27 cellular contexts compared by ENCODE assay signal in the genomic region with DNA sequence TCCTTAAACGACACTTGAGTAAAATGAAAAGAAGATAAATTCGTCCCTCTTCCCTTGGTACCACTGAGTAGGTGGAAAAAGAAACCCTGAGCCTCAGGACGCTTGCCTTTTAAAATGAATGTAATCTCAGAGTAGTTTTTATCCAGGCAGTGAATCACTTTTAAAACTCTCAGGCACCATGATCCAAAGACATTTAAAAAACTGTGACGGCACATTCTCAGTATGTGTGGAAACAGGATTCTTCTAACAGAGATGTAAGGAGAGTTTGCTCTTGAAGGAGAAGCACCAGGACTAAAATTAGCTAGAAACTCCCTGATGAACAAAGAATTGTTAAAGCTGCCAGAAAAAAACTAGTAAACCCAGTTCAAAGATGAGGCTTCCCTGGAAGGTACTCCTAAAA.
A peak's percentile ranks its signal among the peaks of the same experiment; 100 is the strongest.
DNase-seq lines count a peak whose midpoint lies in the region; ATAC-seq and TF ChIP-seq lines count a peak whose summit lies in the region.
"Had no signal": no experiment of that assay in that cellular context is flagged by ENCODE, and none has a peak within 500 bp of the region (broad histone marks: within the 10 kb centered on the region; RNA-seq: fewer than 3 reads in every experiment).

No MANE protein-coding gene starts in this region.

- no peaks in the 10 kb centered on the region for H3K27me3 Mint-ChIP-seq in activated naive CD4-positive, alpha-beta T cell treated with anti-CD3 and anti-CD28 coated beads, Interleukin-2, amount 50 U/mL, for 24 hours
- H3K27me3 Mint-ChIP-seq: CD4-positive, alpha-beta memory T cell had no signal

- H3K27ac Mint-ChIP-seq in activated naive CD4-positive, alpha-beta T cell treated with anti-CD3 and anti-CD28 coated beads, Interleukin-2, amount 50 U/mL, for 24 hours: peak overlapping the region; percentile 2
- H3K27ac Mint-ChIP-seq: H9, HFFc6 had no signal

- peaks cover 11 to 34% of the 10 kb centered on the region in 2 donors for H3K4me1 ChIP-seq in gastrocnemius medialis
- H3K4me1 ChIP-seq: Caco-2 had no signal

- H3K27ac ChIP-seq in gastrocnemius medialis: peak overlapping the region; percentile 25 to 68 (median 46)
- H3K27ac ChIP-seq: BLaER1 treated with 17β-estradiol and CSF1 and Interleukin-3, amounts not matched to agents 10 nM and 100 nM; HL-60 had no signal

- no peaks in the 10 kb centered on the region for H3K9me3 ChIP-seq in gastrocnemius medialis
- H3K9me3 ChIP-seq: BLaER1 treated with 17β-estradiol and CSF1 and Interleukin-3, amounts not matched to agents 10 nM and 100 nM; Caco-2 had no signal

- no peak overlapping the region for H3K4me3 ChIP-seq in gastrocnemius medialis
- H3K4me3 ChIP-seq: BLaER1 treated with 17β-estradiol and CSF1 and Interleukin-3, amounts not matched to agents 10 nM and 100 nM; K562 had no signal

- H3K4me1 Mint-ChIP-seq in activated naive CD4-positive, alpha-beta T cell treated with anti-CD3 and anti-CD28 coated beads, Interleukin-2, amount 50 U/mL, for 24 hours: peaks cover 6% of the 10 kb centered on the region
- H3K4me1 Mint-ChIP-seq: CD4-positive, alpha-beta memory T cell; H9 had no signal

- no peak overlapping the region for H3K4me3 Mint-ChIP-seq in activated naive CD4-positive, alpha-beta T cell treated with anti-CD3 and anti-CD28 coated beads, Interleukin-2, amount 50 U/mL, for 24 hours
- H3K4me3 Mint-ChIP-seq: CD4-positive, alpha-beta memory T cell; H9; HFFc6 had no signal

- no peak for TF ChIP-seq CTCF in gastrocnemius medialis (IDR thresholded peaks at IDR 0.05 in 4 of 5, conservative IDR thresholded peaks at IDR 0.05 in 1 of 5)

- peaks cover 18% of the 10 kb centered on the region for H3K36me3 Mint-ChIP-seq in activated naive CD4-positive, alpha-beta T cell treated with anti-CD3 and anti-CD28 coated beads, Interleukin-2, amount 50 U/mL, for 24 hours

- no peak for TF ChIP-seq POLR2A in gastrocnemius medialis (IDR thresholded peaks at IDR 0.05)

- DNase-seq in activated naive CD4-positive, alpha-beta T cell treated with anti-CD3 and anti-CD28 coated beads, Interleukin-2, amount 50 U/mL, for 16 hours: no peak
- DNase-seq in fibroblast of gingiva (ENCODE audit: low read depth): peak; percentile 23
- no peak for DNase-seq in gastrocnemius medialis
- no peak for DNase-seq in inferior parietal cortex (ENCODE audit: extremely low spot score)
- DNase-seq in NCI-H146 treated with DMSO at 0.1 percent for 48 hours (lab: John Stamatoyannopoulos, UW; ENCODE audit: unreplicated experiment): no peak
- DNase-seq: 8988T; Caco-2; CD4-positive, alpha-beta memory T cell; DMS 273 treated with DMSO at 0.1 percent for 48 hours; DND-41; H9; HFFc6; NCI-H1092 treated with DMSO at 0.1 percent for 48 hours; NCI-H1436 treated with DMSO at 0.1 percent for 48 hours; NCI-H2029; NCI-H226; NCI-H510A treated with DMSO at 0.1 percent for 48 hours; NCI-H774; SIG-M5 had no signal

- in situ Hi-C loops in gastrocnemius medialis (cut with MboI; ENCODE audit: low sequenced_read_pairs in 4 of 4): no loop called here

- no peaks in the 10 kb centered on the region for H3K9me3 Mint-ChIP-seq in activated naive CD4-positive, alpha-beta T cell treated with anti-CD3 and anti-CD28 coated beads, Interleukin-2, amount 50 U/mL, for 24 hours
- H3K9me3 Mint-ChIP-seq: H9, HFFc6 had no signal

- intact Hi-C loops in gastrocnemius medialis (cut with DNase I; ENCODE audit: low total_unique reads): no loop called here

- peak; percentile 54 to 55 for ATAC-seq in gastrocnemius medialis
- no peak for ATAC-seq in HG03135 (IDR thresholded peaks at IDR 0.05; ENCODE audit: unreplicated experiment)
- ATAC-seq in HG03432 (IDR thresholded peaks at IDR 0.05; ENCODE audit: unreplicated experiment): no peak
- ATAC-seq: HepG2, K562, Panc1 had no signal

- no peaks in the 10 kb centered on the region for H3K27me3 ChIP-seq in gastrocnemius medialis
- H3K27me3 ChIP-seq: BLaER1 treated with 17β-estradiol and CSF1 and Interleukin-3, amounts not matched to agents 10 nM and 100 nM had no signal

- H3K36me3 ChIP-seq in gastrocnemius medialis: peaks cover 0 to 30% of the 10 kb centered on the region in 2 donors

Comparison
In these comparisons a context has a peak if more than half of its experiments do, and no peak if none do; other contexts are left out.
1. ATAC-seq: peak in gastrocnemius medialis (2 of 2); none in HG03135 (single experiment) and HG03432 (single experiment).